ENCODE assay signal across 8 cellular contexts in genomic region chr2:55693181-55694125, GRCh38. TPM values are rescaled to one million over a fixed set of nuclear protein-coding genes. Genes with fewer than 3 reads are reported as not detected.
A peak's percentile ranks its signal among the peaks of the same experiment; 100 is the strongest.
DNase-seq lines count a peak whose midpoint lies in the region; ATAC-seq and TF ChIP-seq lines count a peak whose summit lies in the region.

PNPT1 (minus strand) TSS chr2:55693844; CDS start chr2:55693823, 21 bp downstream.

- H3K27me3 ChIP-seq in kidney epithelial cell (ENCODE audit: control insufficient read depth, insufficient read depth, low read length): no peaks in the 10 kb centered on the region

- DNase-seq in AG20443 (ENCODE audit: low spot score): peak; percentile 99
- peak; percentile 94 for DNase-seq in NCI-H510A (lab: John Stamatoyannopoulos, UW)
- DNase-seq in activated CD4-positive, alpha-beta T cell treated with anti-CD3 and anti-CD28 coated beads for 1 hour: peak; percentile 93
- DNase-seq in kidney epithelial cell (ENCODE audit: low read depth): peak; percentile 77
- DNase-seq in stimulated activated CD4-positive, alpha-beta T cell treated with anti-CD3 and anti-CD28 coated beads, Interleukin-1b, Interleukin-23, amount 100 ng/mL, for 1 hour (ENCODE audit: low read depth in 2 of 2): peak; percentile 69 to 85

- peak; percentile 92 for TF ChIP-seq POLR2A in GM19099 (IDR thresholded peaks at IDR 0.05; ENCODE audit: extremely low read depth, insufficient read length, low read depth)

- TF ChIP-seq CTCF in kidney epithelial cell (IDR thresholded peaks at IDR 0.05; ENCODE audit: insufficient read depth, low read length, poor library complexity, severe bottlenecking): no peak

- no peaks in the 10 kb centered on the region for H3K36me3 ChIP-seq in kidney epithelial cell (ENCODE audit: control insufficient read depth, insufficient read depth, low read length)

- H3K4me3 ChIP-seq in kidney epithelial cell (ENCODE audit: low read depth, low read length): peak within 1 kb of the TSS; percentile 80

- peak; percentile 100 for ATAC-seq in HG03432 (IDR thresholded peaks at IDR 0.05; ENCODE audit: unreplicated experiment)

- H3K27ac ChIP-seq in cingulate gyrus (ENCODE audit: low read depth, low read length): peak within 1 kb of the TSS; percentile 11

RNA-seq across cellular contexts. Expression of gene PNPT1, which starts in this region (rescaled TPM):
- total RNA-seq in kidney epithelial cell: 22.3 and 25.7 TPM in 2 replicates

Comparison
In these comparisons a context has a peak if more than half of its experiments do, and no peak if none do; other contexts are left out.
1. Peak in every context shown above with its lines: DNase-seq, ATAC-seq, H3K4me3 ChIP-seq and H3K27ac ChIP-seq.